Comparison of ENCODE assay signal across 28 cellular contexts in genomic region chr1:44012411-44012810, GRCh38. TPM values are rescaled to one million over a fixed set of nuclear protein-coding genes. Genes with fewer than 3 reads are reported as not detected.
DNase-seq lines count a peak whose midpoint lies in the region; ATAC-seq and TF ChIP-seq lines count a peak whose summit lies in the region.
"Had no signal": no experiment of that assay in that cellular context is flagged by ENCODE, and none has a peak within 500 bp of the region (broad histone marks: within the 10 kb centered on the region; RNA-seq: fewer than 3 reads in every experiment).

No MANE protein-coding gene starts in this region.

- peaks cover 10% of the 10 kb centered on the region for H3K36me3 Mint-ChIP-seq in endodermal cell (ENCODE audit: low read depth)
- H3K36me3 Mint-ChIP-seq: CD4-positive, alpha-beta memory T cell; naive thymus-derived CD4-positive, alpha-beta T cell had no signal

- DNase-seq in DND-41 = no peak
- DNase-seq in RPMI7951 (ENCODE audit: low read depth) = peak; percentile 25
- no peak for DNase-seq in endodermal cell
- no peak for DNase-seq in dermis blood vessel endothelial cell
- no peak for DNase-seq in effector CD4-positive, alpha-beta T cell
- no peak for DNase-seq in left lobe of liver (ENCODE audit: low spot score)
- DNase-seq in NOMO-1 treated with dmso at 0.1 percent for 144 hours (lab: John Stamatoyannopoulos, UW; ENCODE audit: unreplicated experiment) = no peak
- DNase-seq: activated CD4-positive, alpha-beta T cell treated with anti-CD3 and anti-CD28 coated beads, Interleukin-2, amount 50 U/mL, for 48 hours; activated effector memory CD4-positive, alpha-beta T cell treated with anti-CD3 and anti-CD28 coated beads, Interleukin-2, amount 50 U/mL, for 16 hours; CD4-positive, alpha-beta memory T cell; DMS79; GOT3; left cardiac atrium; MG63; naive thymus-derived CD4-positive, alpha-beta T cell; NCI-H1436 treated with DMSO at 0.1 percent for 48 hours; NK-92 treated with Interleukin-12 subunit alpha and Interleukin-12 subunit beta, amount 100 ng/mL, for 24 hours; Peyer's patch; stimulated activated CD4-positive, alpha-beta T cell treated with anti-CD3 and anti-CD28 coated beads, Interleukin-12 subunit alpha, Interleukin-12 subunit beta, amount 100 ng/mL, for 4 hours; stimulated activated CD4-positive, alpha-beta T cell treated with anti-CD3 and anti-CD28 coated beads, Interleukin-4, amount 100 ng/mL, for 4 hours; stimulated activated naive CD8-positive, alpha-beta T cell treated with anti-CD3 and anti-CD28 coated beads, Interleukin-15, Interleukin-2, amounts not matched to agents 100 U/mL and 50 U/mL, for 24 hours; T1000; tibial artery had no signal

- TF ChIP-seq CTCF in DND-41 (IDR thresholded peaks at IDR 0.05; ENCODE audit: borderline replicate concordance, extremely low read depth, low read length, poor library complexity, severe bottlenecking) (no peak), endodermal cell (conservative IDR thresholded peaks at IDR 0.05) (no peak)

- no peaks in the 10 kb centered on the region for H3K4me1 Mint-ChIP-seq in endodermal cell

- no peaks in the 10 kb centered on the region for H3K79me2 ChIP-seq in DND-41 (ENCODE audit: insufficient read depth, low read length)

- no peak overlapping the region for H3K4me3 Mint-ChIP-seq in endodermal cell
- H3K4me3 Mint-ChIP-seq: CD4-positive, alpha-beta memory T cell; dendritic cell treated with granulocyte-macrophage colony-stimulating factor and Interleukin-4, amounts not matched to agents 40 ng/mL and 50 ng/mL, for 4 days; naive thymus-derived CD4-positive, alpha-beta T cell; WTC11 had no signal

- peak overlapping the region; percentile 39 for H3K27ac Mint-ChIP-seq in endodermal cell
- H3K27ac Mint-ChIP-seq: CD4-positive, alpha-beta memory T cell; dendritic cell treated with granulocyte-macrophage colony-stimulating factor and Interleukin-4, amounts not matched to agents 40 ng/mL and 50 ng/mL, for 4 days; WTC11 had no signal

- H2AFZ ChIP-seq in DND-41 (ENCODE audit: low read depth, low read length) = no peak overlapping the region

- H3K27me3 Mint-ChIP-seq in endodermal cell (ENCODE audit: insufficient read depth) = no peaks in the 10 kb centered on the region
- H3K27me3 Mint-ChIP-seq: CD4-positive, alpha-beta memory T cell had no signal

- no peaks in the 10 kb centered on the region for H3K36me3 ChIP-seq in BLaER1 treated with 17β-estradiol and CSF1 and Interleukin-3, amounts not matched to agents 10 nM and 100 nM
- H3K36me3 ChIP-seq in DND-41 (ENCODE audit: insufficient read depth, low read length) (no peaks in the 10 kb centered on the region), endodermal cell (ENCODE audit: control insufficient read depth, insufficient read depth, low read length) (no peaks in the 10 kb centered on the region)
- H3K36me3 ChIP-seq: adrenal gland, MG63, Peyer's patch, right atrium auricular region had no signal

- no peak overlapping the region for H3K9ac ChIP-seq in BLaER1 treated with 17β-estradiol and CSF1 and Interleukin-3, amounts not matched to agents 10 nM and 100 nM
- H3K9ac ChIP-seq in DND-41 (ENCODE audit: low read depth, low read length) (no peak overlapping the region), endodermal cell (ENCODE audit: extremely low read depth, low read length, poor library complexity, severe bottlenecking) (no peak overlapping the region)

- no peaks in the 10 kb centered on the region for H3K27me3 ChIP-seq in BLaER1 treated with 17β-estradiol and CSF1 and Interleukin-3, amounts not matched to agents 10 nM and 100 nM
- no peaks in the 10 kb centered on the region for H3K27me3 ChIP-seq in DND-41 (ENCODE audit: insufficient read depth, low read length, poor library complexity)
- no peaks in the 10 kb centered on the region for H3K27me3 ChIP-seq in endodermal cell (ENCODE audit: control insufficient read depth, insufficient read depth, low read length, poor library complexity, severe bottlenecking)
- H3K27me3 ChIP-seq: adrenal gland, MG63, Peyer's patch, right atrium auricular region, tibial artery had no signal

- H3K4me2 ChIP-seq in BLaER1 treated with 17β-estradiol and CSF1 and Interleukin-3, amounts not matched to agents 10 nM and 100 nM = peak overlapping the region in 9 of 11 experiments; percentile 21 to 63 (median 45); a peak in 16 of 22 replicates
- no peak overlapping the region for H3K4me2 ChIP-seq in DND-41 (ENCODE audit: insufficient read depth, low read length)

- H3K9me3 Mint-ChIP-seq in endodermal cell = no peaks in the 10 kb centered on the region
- H3K9me3 Mint-ChIP-seq: dendritic cell treated with granulocyte-macrophage colony-stimulating factor and Interleukin-4, amounts not matched to agents 40 ng/mL and 50 ng/mL, for 4 days; naive thymus-derived CD4-positive, alpha-beta T cell; WTC11 had no signal

- H3K9me3 ChIP-seq in BLaER1 treated with 17β-estradiol and CSF1 and Interleukin-3, amounts not matched to agents 10 nM and 100 nM (replicated peaks in 1 of 11) = no peaks in the 10 kb centered on the region
- H3K9me3 ChIP-seq in DND-41 (ENCODE audit: insufficient read depth, low read length, severe bottlenecking) (no peaks in the 10 kb centered on the region), endodermal cell (ENCODE audit: control insufficient read depth, low read length) (no peaks in the 10 kb centered on the region)
- H3K9me3 ChIP-seq: adrenal gland, MG63, Peyer's patch, right atrium auricular region, tibial artery had no signal

- peaks cover 3 to 35% (median 30%) of the 10 kb centered on the region in 10 experiments; a peak in 16 of 20 replicates for H3K4me1 ChIP-seq in BLaER1 treated with 17β-estradiol and CSF1 and Interleukin-3, amounts not matched to agents 10 nM and 100 nM
- H3K4me1 ChIP-seq in DND-41 (ENCODE audit: insufficient read depth, low read length) (no peaks in the 10 kb centered on the region), endodermal cell (ENCODE audit: control insufficient read depth, insufficient read depth, low read length) (no peaks in the 10 kb centered on the region)
- H3K4me1 ChIP-seq: adrenal gland had no signal

- no peak overlapping the region for H3K4me3 ChIP-seq in BLaER1 treated with 17β-estradiol and CSF1 and Interleukin-3, amounts not matched to agents 10 nM and 100 nM
- H3K4me3 ChIP-seq in DND-41 (ENCODE audit: low read depth in 1 of 2, low read length in 2 of 2) = no peak overlapping the region
- no peak overlapping the region for H3K4me3 ChIP-seq in endodermal cell (ENCODE audit: low read length)
- H3K4me3 ChIP-seq: adrenal gland, MG63, Peyer's patch, right atrium auricular region, tibial artery had no signal

- no peak overlapping the region for H3K27ac ChIP-seq in BLaER1 treated with 17β-estradiol and CSF1 and Interleukin-3, amounts not matched to agents 10 nM and 100 nM
- no peak overlapping the region for H3K27ac ChIP-seq in DND-41 (ENCODE audit: low read length)
- no peak overlapping the region for H3K27ac ChIP-seq in endodermal cell (ENCODE audit: low read depth, low read length)
- H3K27ac ChIP-seq: adrenal gland, Peyer's patch, right atrium auricular region, tibial artery had no signal

- ATAC-seq in DND-41 (ENCODE audit: insufficient read depth, low read depth) (0 out of 3 replicates have a peak, but pooled peaks have one; percentile 26), left lobe of liver (no peak)
- ATAC-seq: left cardiac atrium; naive thymus-derived CD4-positive, alpha-beta T cell; stimulated activated naive CD8-positive, alpha-beta T cell treated with anti-CD3 and anti-CD28 coated beads, Interleukin-15, Interleukin-2, amounts not matched to agents 100 U/mL and 50 U/mL, for 24 hours; WTC11 had no signal

- 93 to 100% methylated on average over 1 of the region's 1 CpG for WGBS in endodermal cell (ENCODE audit: insufficient coverage in 1 of 2, insufficient read length in 1 of 2), 2 experiments

- H4K20me1 ChIP-seq in BLaER1 treated with 17β-estradiol and CSF1 and Interleukin-3, amounts not matched to agents 10 nM and 100 nM = peaks cover 0 to 20% (median 0%) of the 10 kb centered on the region in 11 experiments; a peak in 3 of 22 replicates
- H4K20me1 ChIP-seq in DND-41 (ENCODE audit: insufficient read depth, low read length) = no peaks in the 10 kb centered on the region

RNA-seq across cellular contexts. Expression of gene SLC6A9, which starts 18.9 kb away (rescaled TPM):
- total RNA-seq in RPMI7951 (2014; rRNA removed; shearing (Covaris generic)) = 8.2 and 8.9 TPM in 2 replicates
- total RNA-seq in endodermal cell (10 to 100 TPM in 1 of 2 donors, 1 to 10 TPM in 1; 5.7 to 11.4 TPM), dermis blood vessel endothelial cell (0.23 TPM in 1 of 2 replicates, not detected in the other), left lobe of liver (0.65 TPM)
- 24.7 TPM for polyA plus RNA-seq in endodermal cell (2013, experiment 1 of 2)
- polyA plus RNA-seq in endodermal cell (2013, experiment 2 of 2) = 15.9 TPM
- polyA plus RNA-seq: CD4-positive, alpha-beta memory T cell had no signal

RNA-seq across cellular contexts. Expression of gene CCDC24, which starts 21.0 kb away (rescaled TPM):
- 5.5 and 5.9 TPM in 2 replicates for total RNA-seq in RPMI7951 (2014; rRNA removed; shearing (Covaris generic))
- 10 to 100 TPM; 26.6 to 31.1 TPM for total RNA-seq in endodermal cell
- 13.3 TPM for polyA plus RNA-seq in endodermal cell (2013, experiment 1 of 2)
- polyA plus RNA-seq in endodermal cell (2013, experiment 2 of 2) = 11.1 TPM
- 1.7 and 2.2 TPM in 2 replicates for total RNA-seq in dermis blood vessel endothelial cell
- 4.7 TPM for total RNA-seq in left lobe of liver

RNA-seq across cellular contexts. Expression of gene B4GALT2, which starts 33.4 kb away (rescaled TPM):
- 69.8 and 78.1 TPM in 2 replicates for total RNA-seq in RPMI7951 (2014; rRNA removed; shearing (Covaris generic))
- 10 to 100 TPM; 62.7 to 72.7 TPM for total RNA-seq in endodermal cell
- 89.1 TPM for polyA plus RNA-seq in endodermal cell (2013, experiment 1 of 2)
- 82.9 TPM for polyA plus RNA-seq in endodermal cell (2013, experiment 2 of 2)
- total RNA-seq in dermis blood vessel endothelial cell = 50.2 and 64.4 TPM in 2 replicates
- total RNA-seq in left lobe of liver = 20.6 TPM
- polyA plus RNA-seq: naive thymus-derived CD4-positive, alpha-beta T cell had no signal

RNA-seq across cellular contexts. Expression of gene ATP6V0B, which starts 37.7 kb away (rescaled TPM):
- total RNA-seq in RPMI7951 (2014; rRNA removed; shearing (Covaris generic)) = 221 and 293 TPM in 2 replicates
- 100 to 1,000 TPM; 108 to 116 TPM for total RNA-seq in endodermal cell
- polyA plus RNA-seq in endodermal cell (2013, experiment 1 of 2) = 120 TPM
- 111 TPM for polyA plus RNA-seq in endodermal cell (2013, experiment 2 of 2)
- total RNA-seq in dermis blood vessel endothelial cell = 64.6 and 99.2 TPM in 2 replicates
- 70.5 TPM for total RNA-seq in left lobe of liver

RNA-seq across cellular contexts. Expression of gene DPH2, which starts 42.6 kb away (rescaled TPM):
- 25.5 and 27.6 TPM in 2 replicates for total RNA-seq in RPMI7951 (2014; rRNA removed; shearing (Covaris generic))
- total RNA-seq in endodermal cell = 10 to 100 TPM; 28.5 to 31.3 TPM
- polyA plus RNA-seq in endodermal cell (2013, experiment 1 of 2) = 26.1 TPM
- 19.5 TPM for polyA plus RNA-seq in endodermal cell (2013, experiment 2 of 2)
- 24.2 and 24.3 TPM in 2 replicates for total RNA-seq in dermis blood vessel endothelial cell
- 9.5 TPM for total RNA-seq in left lobe of liver
